1 cellular context compared by ENCODE assay signal in genomic region chr15:101323793-101324505, GRCh38.
TF ChIP-seq lines count a peak whose summit lies in the region.

No MANE protein-coding gene starts in this region.

TF ChIP-seq in HepG2, 621 proteins besides CTCF, POLR2A, EP300 and RAD21:
- TF ChIP-seq KMT2A (CRISPR knock-in tag; IDR thresholded peaks at IDR 0.05), result no peak
- no peak for TF ChIP-seq POLR2AphosphoS5 (IDR thresholded peaks at IDR 0.05; ENCODE audit: low read depth, low read length)
- no peak for TF ChIP-seq NR1H2 (CRISPR knock-in tag; IDR thresholded peaks at IDR 0.05; ENCODE audit: borderline replicate concordance, low read depth)
- peak; percentile 25 for TF ChIP-seq ZNF687 (CRISPR knock-in tag; IDR thresholded peaks at IDR 0.05)
